Comparison of ENCODE assay signal across 1 cellular context in genomic region chr2:140027320-140027719, GRCh38.
TF ChIP-seq lines count a peak whose summit lies in the region.

No MANE protein-coding gene starts in this region.

TF ChIP-seq in GM23338, 12 proteins besides CTCF, POLR2A, EP300 and RAD21 (continued from another document):
- TF ChIP-seq REST (IDR thresholded peaks at IDR 0.05; ENCODE audit: unreplicated experiment): no peak
- TF ChIP-seq ZNF114 (CRISPR knock-in tag; IDR thresholded peaks at IDR 0.05): no peak
- no peak for TF ChIP-seq CREB1 (CRISPR knock-in tag; IDR thresholded peaks at IDR 0.05; ENCODE audit: low read depth)
- TF ChIP-seq JUNB (IDR thresholded peaks at IDR 0.05; ENCODE audit: unreplicated experiment): no peak
- TF ChIP-seq STAT1 (IDR thresholded peaks at IDR 0.05; ENCODE audit: unreplicated experiment): no peak
- TF ChIP-seq ETS1 (IDR thresholded peaks at IDR 0.05): no peak
- no peak for TF ChIP-seq ZNF331 (CRISPR knock-in tag; IDR thresholded peaks at IDR 0.05; ENCODE audit: low read depth)
- TF ChIP-seq NANOG (IDR thresholded peaks at IDR 0.05; ENCODE audit: borderline replicate concordance): no peak
